In genomic region chr1:101301446-101301845, GRCh38 we compare ENCODE assay signal across 14 cellular contexts.
DNase-seq lines count a peak whose midpoint lies in the region; ATAC-seq and TF ChIP-seq lines count a peak whose summit lies in the region.
"Had no signal": no experiment of that assay in that cellular context is flagged by ENCODE, and none has a peak within 500 bp of the region (broad histone marks: within the 10 kb centered on the region; RNA-seq: fewer than 3 reads in every experiment).

No MANE protein-coding gene starts in this region.

- TF ChIP-seq CTCF in omental fat pad (IDR thresholded peaks at IDR 0.05): no peak

- ATAC-seq in omental fat pad (ENCODE audit: low FRiP score): no peak

- peak; percentile 36 for DNase-seq in NCI-H748 (lab: John Stamatoyannopoulos, UW; ENCODE audit: unreplicated experiment)
- no peak for DNase-seq in NCI-H748 treated with DMSO at 0.1 percent for 48 hours (lab: John Stamatoyannopoulos, UW)
- peak; percentile 51 to 62 for DNase-seq in dermis microvascular lymphatic vessel endothelial cell (ENCODE audit: low read depth in 2 of 2)
- DNase-seq in left kidney (ENCODE audit: low read depth, low spot score): peak; percentile 72
- DNase-seq in NCI-H146 treated with DMSO at 0.1 percent for 48 hours (lab: John Stamatoyannopoulos, UW; ENCODE audit: unreplicated experiment): no peak
- DNase-seq in omental fat pad (ENCODE audit: low spot score): no peak
- no peak for DNase-seq in GM19240 (ENCODE audit: insufficient read length, low spot score)
- DNase-seq: 8988T; AML-193; Caco-2; CD8-positive, alpha-beta memory T cell; DND-41; GF-D8; GM23248 had no signal

Comparison
In these comparisons a context has a peak if more than half of its experiments do, and no peak if none do; other contexts are left out.
1. DNase-seq: peak in NCI-H748 (single experiment), dermis microvascular lymphatic vessel endothelial cell (2 of 2) and left kidney (single experiment); none in NCI-H748 treated with DMSO at 0.1 percent for 48 hours (single experiment), NCI-H146 treated with DMSO at 0.1 percent for 48 hours (single experiment), omental fat pad (single experiment) and GM19240 (single experiment).